9 cellular contexts compared by ENCODE assay signal in the genomic region with DNA sequence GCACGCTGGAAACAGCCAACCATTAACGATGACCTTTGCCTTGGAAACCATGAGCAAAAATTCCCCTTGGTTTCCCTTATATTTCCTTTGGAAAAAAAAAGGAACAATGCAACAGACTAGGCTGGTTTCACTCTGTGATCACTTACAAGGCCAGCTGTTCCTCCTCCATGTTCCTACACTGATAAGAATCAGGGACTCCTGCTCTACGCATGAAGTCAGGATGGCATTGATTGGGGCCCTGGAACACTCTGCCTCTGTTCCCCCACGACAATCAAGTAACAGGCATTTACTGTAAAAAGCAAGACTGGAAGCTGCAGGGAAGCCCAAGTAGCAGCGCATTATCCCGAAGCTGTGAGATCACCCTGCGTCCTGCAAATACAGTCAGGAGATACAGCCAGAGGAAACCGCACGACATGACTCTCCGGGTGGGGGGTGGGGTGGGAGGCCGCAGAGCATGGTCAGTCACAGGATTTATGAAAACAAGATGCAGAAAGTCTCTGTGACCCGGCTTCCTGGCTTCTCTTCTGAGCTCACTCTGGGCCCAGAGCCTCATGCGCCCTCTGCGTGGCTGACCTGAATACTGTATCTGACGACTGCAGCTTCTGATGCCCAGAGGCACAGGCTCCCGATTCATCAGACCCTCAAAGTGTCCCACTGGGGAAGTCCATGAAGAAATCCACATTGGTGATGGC. TPM values are rescaled to one million over a fixed set of nuclear protein-coding genes. Genes with fewer than 3 reads are reported as not detected.
DNase-seq lines count a peak whose midpoint lies in the region; ATAC-seq, FAIRE-seq and TF ChIP-seq lines count a peak whose summit lies in the region.
"Had no signal": no experiment of that assay in that cellular context is flagged by ENCODE, and none has a peak within 500 bp of the region (broad histone marks: within the 10 kb centered on the region; RNA-seq: fewer than 3 reads in every experiment).

No MANE protein-coding gene starts in this region.

- FAIRE-seq in urothelium cell line (lab: Jason Lieb, UNC): no peak
- FAIRE-seq in GM12892 (lab: Jason Lieb, UNC): no peak

- peak overlapping the region; percentile 81 for H3K27ac ChIP-seq in OCI-LY1 (ENCODE audit: low read depth, low read length, poor library complexity, severe bottlenecking)

- no peak for TF ChIP-seq POLR2A in GM12892 (IDR thresholded peaks at IDR 0.05; ENCODE audit: low read depth, low read length)

- peaks cover 9 to 33% of the 10 kb centered on the region in 2 donors for H3K4me1 Mint-ChIP-seq in effector memory CD8-positive, alpha-beta T cell (ENCODE audit: low read depth in 2 of 2)

- H3K9me3 ChIP-seq in OCI-LY1 (ENCODE audit: low read length) (no peaks in the 10 kb centered on the region), mucosa of stomach (ENCODE audit: control insufficient read depth, low read length) (no peaks in the 10 kb centered on the region)

- no peak overlapping the region for H2AFZ ChIP-seq in OCI-LY1 (ENCODE audit: low read length)

- peak overlapping the region in 1 of 2 donors; percentile 65 for H3K27ac Mint-ChIP-seq in effector memory CD8-positive, alpha-beta T cell

- peak; percentile 58 for ATAC-seq in effector memory CD8-positive, alpha-beta T cell (replicated peaks)
- no peak for ATAC-seq in GM18870 (IDR thresholded peaks at IDR 0.05; ENCODE audit: unreplicated experiment)

- peaks cover 51% of the 10 kb centered on the region for H3K4me1 ChIP-seq in OCI-LY1 (ENCODE audit: insufficient read depth, low read length, severe bottlenecking)
- peaks cover 26% of the 10 kb centered on the region for H3K4me1 ChIP-seq in mucosa of stomach (ENCODE audit: control insufficient read depth, insufficient read depth, low read length)

- peak overlapping the region in 1 of 2 donors; percentile 17 for H3K4me3 Mint-ChIP-seq in effector memory CD8-positive, alpha-beta T cell
- H3K4me3 Mint-ChIP-seq: T-cell had no signal

- H3K27me3 ChIP-seq in OCI-LY1 (ENCODE audit: insufficient read depth, low read length): no peaks in the 10 kb centered on the region
- no peaks in the 10 kb centered on the region for H3K27me3 ChIP-seq in mucosa of stomach (ENCODE audit: control insufficient read depth, insufficient read depth, low read length)

- peak overlapping the region; percentile 42; the same call in 1 of the 2 replicates for H3K4me3 ChIP-seq in GM08714 (ENCODE audit: low read length)
- peak overlapping the region; percentile 41 for H3K4me3 ChIP-seq in OCI-LY1 (ENCODE audit: low read depth, low read length, poor library complexity, severe bottlenecking)
- no peak overlapping the region for H3K4me3 ChIP-seq in mucosa of stomach (ENCODE audit: low read length)

- no peaks in the 10 kb centered on the region; the same call in 1 of the 2 replicates for H3K79me2 ChIP-seq in OCI-LY1 (ENCODE audit: insufficient read depth, low read length)

- H3K27me3 Mint-ChIP-seq in effector memory CD8-positive, alpha-beta T cell: no peaks in the 10 kb centered on the region
- H3K27me3 Mint-ChIP-seq: T-cell had no signal

- H4K20me1 ChIP-seq in OCI-LY1 (ENCODE audit: insufficient read depth, low read length): no peaks in the 10 kb centered on the region

- peaks cover 10% of the 10 kb centered on the region; the same call in 1 of the 2 replicates for H3K36me3 ChIP-seq in OCI-LY1 (ENCODE audit: insufficient read depth, low read length)
- no peaks in the 10 kb centered on the region for H3K36me3 ChIP-seq in mucosa of stomach (ENCODE audit: control insufficient read depth, insufficient read depth, low read length)

- H3F3A ChIP-seq in OCI-LY1 (ENCODE audit: insufficient read depth, low read length): 0 out of 2 replicates have a peak, but pooled peaks cover 3% of the 10 kb centered on the region

- H3K4me2 ChIP-seq in OCI-LY1 (ENCODE audit: low read length): peak overlapping the region; percentile 62

- no peak for TF ChIP-seq CTCF in OCI-LY1 (IDR thresholded peaks at IDR 0.05; ENCODE audit: low read length)

- H3K9ac ChIP-seq in OCI-LY1 (ENCODE audit: low read length) (peak overlapping the region; percentile 58; the same call in 1 of the 2 replicates), mucosa of stomach (ENCODE audit: low read length) (peak overlapping the region; percentile 18)

- no peaks in the 10 kb centered on the region for H3K9me2 ChIP-seq in OCI-LY1 (ENCODE audit: low read depth, low read length)

- peaks cover 7% of the 10 kb centered on the region for H3K36me3 Mint-ChIP-seq in effector memory CD8-positive, alpha-beta T cell (ENCODE audit: insufficient read depth)

- H3K9me3 Mint-ChIP-seq in effector memory CD8-positive, alpha-beta T cell: no peaks in the 10 kb centered on the region
- H3K9me3 Mint-ChIP-seq: T-cell had no signal

- DNase-seq in effector memory CD8-positive, alpha-beta T cell: no peak
- DNase-seq in urothelium cell line (ENCODE audit: low spot score) (peak; percentile 59), GM12892 (ENCODE audit: insufficient read length) (no peak), NCI-H128 (lab: John Stamatoyannopoulos, UW; ENCODE audit: unreplicated experiment) (no peak)
- DNase-seq: T-cell had no signal

RNA-seq across cellular contexts. Expression of a gene that starts 31.1 kb away (rescaled TPM):
- polyA plus RNA-seq in GM12892 (2012; ENCODE audit: missing spikeins): 9.5 TPM

RNA-seq across cellular contexts. Expression of a gene that starts 53.6 kb away (rescaled TPM):
- not detected for polyA plus RNA-seq in GM12892 (2012; ENCODE audit: missing spikeins)
